ENCODE assay signal across 23 cellular contexts in genomic region chr3:31449318-31449717, GRCh38.
DNase-seq lines count a peak whose midpoint lies in the region; ATAC-seq, FAIRE-seq and TF ChIP-seq lines count a peak whose summit lies in the region.
"Had no signal": no experiment of that assay in that cellular context is flagged by ENCODE, and none has a peak within 500 bp of the region (broad histone marks: within the 10 kb centered on the region; RNA-seq: fewer than 3 reads in every experiment).

No MANE protein-coding gene starts in this region.

- peaks cover 12% of the 10 kb centered on the region for H3K36me3 Mint-ChIP-seq in T-helper 1 cell treated with Interleukin-12 subunit alpha and Interleukin-12 subunit beta and Interleukin-4 antibody, amounts not matched to agents 30 μg/mL and 1 μg/mL, for 36 hours (ENCODE audit: low read depth)
- no peaks in the 10 kb centered on the region for H3K36me3 Mint-ChIP-seq in natural killer cell treated with Interleukin-12 subunit alpha and Interleukin-12 subunit beta and Interleukin-15 and Interleukin-18, amount 100 ng/mL, for 72 hours

- H3K4me3 ChIP-seq in GM12865 (ENCODE audit: low read depth, low read length) = no peak overlapping the region
- H3K4me3 ChIP-seq in GM12878 = peak overlapping the region; percentile 42; the same call in 1 of the 2 replicates
- H3K4me3 ChIP-seq: SJSA1 had no signal

- peaks cover 9% of the 10 kb centered on the region for H3K9me3 ChIP-seq in GM12878 (replicated peaks; ENCODE audit: control insufficient read depth, insufficient read depth, low read length)
- H3K9me3 ChIP-seq: SJSA1 had no signal

- peaks cover 15% of the 10 kb centered on the region for H3K4me1 Mint-ChIP-seq in T-helper 1 cell treated with Interleukin-12 subunit alpha and Interleukin-12 subunit beta and Interleukin-4 antibody, amounts not matched to agents 30 μg/mL and 1 μg/mL, for 36 hours (ENCODE audit: low read depth)
- H3K4me1 Mint-ChIP-seq in natural killer cell treated with Interleukin-12 subunit alpha and Interleukin-12 subunit beta and Interleukin-15 and Interleukin-18, amount 100 ng/mL, for 72 hours (ENCODE audit: low read depth in 2 of 2) = peaks cover 9% of the 10 kb centered on the region in 2 donors

- peaks cover 48% of the 10 kb centered on the region for H3K9me3 Mint-ChIP-seq in T-helper 1 cell treated with Interleukin-12 subunit alpha and Interleukin-12 subunit beta and Interleukin-4 antibody, amounts not matched to agents 30 μg/mL and 1 μg/mL, for 36 hours
- H3K9me3 Mint-ChIP-seq in natural killer cell treated with Interleukin-12 subunit alpha and Interleukin-12 subunit beta and Interleukin-15 and Interleukin-18, amount 100 ng/mL, for 72 hours = no peaks in the 10 kb centered on the region

- TF ChIP-seq CTCF in GM12865 (IDR thresholded peaks at IDR 0.05; ENCODE audit: insufficient read depth, low read depth, low read length, missing control alignments) = no peak
- TF ChIP-seq CTCF in GM12878 (IDR thresholded peaks at IDR 0.05 in 2 of 3, conservative IDR thresholded peaks at IDR 0.05 in 1 of 3; ENCODE audit: control insufficient read depth in 2 of 3, extremely low read depth in 1 of 3, insufficient read depth in 1 of 3, low read depth in 3 of 3, low read length in 3 of 3) = no peak

- no TSS peak for BruUV-seq in GM12878 (replicated peaks; lab: Mats Ljungman, UMichigan)

- H3K4me1 ChIP-seq in GM12878 (ENCODE audit: control insufficient read depth, insufficient read depth, low read length) = peaks cover 28% of the 10 kb centered on the region
- H3K4me1 ChIP-seq: SJSA1 had no signal

- no peaks in the 10 kb centered on the region for H3K36me3 ChIP-seq in GM12878 (ENCODE audit: control insufficient read depth in 2 of 2, insufficient read depth in 2 of 2, low read length in 1 of 2)
- H3K36me3 ChIP-seq: SJSA1 had no signal

- FAIRE-seq in GM12878 (lab: Jason Lieb, UNC) = no peak
- FAIRE-seq: H1 had no signal

- SMC1A ChIA-PET in GM12878 (lab: Charles Lee; ENCODE audit: uncharacterized antibody, unreplicated experiment) = interaction anchor here (1.0 to 3.7 kb wide), 6 partner anchors 10 to 245 kb away, joined by 3 to 21 read pairs (median 4); no protein-coding TSS in a partner anchor

- RAD21 ChIA-PET in GM12878 (lab: Charles Lee; ENCODE audit: unreplicated experiment) = interaction anchor here (0.9 to 1.6 kb wide), 2 partner anchors 10 to 83 kb away, joined by 3 to 4 read pairs; partner anchors contain the start of gene STT3B

- CTCF ChIA-PET in GM12878 (lab: Yijun Ruan, JAX) = interaction anchor here (0.6 to 1.8 kb wide), 4 partner anchors 11 to 288 kb away, joined by 3 to 7 read pairs (median 5); no protein-coding TSS in a partner anchor

- TF ChIP-seq POLR2A in GM12878 (IDR thresholded peaks at IDR 0.05; ENCODE audit: low read depth, low read length) = no peak

- H3K9ac ChIP-seq in GM12878 (ENCODE audit: control insufficient read depth, insufficient read depth, low read length) = no peak overlapping the region

- peak overlapping the region; percentile 18 for H3K4me3 Mint-ChIP-seq in T-helper 1 cell treated with Interleukin-12 subunit alpha and Interleukin-12 subunit beta and Interleukin-4 antibody, amounts not matched to agents 30 μg/mL and 1 μg/mL, for 36 hours
- no peak overlapping the region for H3K4me3 Mint-ChIP-seq in natural killer cell treated with Interleukin-12 subunit alpha and Interleukin-12 subunit beta and Interleukin-15 and Interleukin-18, amount 100 ng/mL, for 72 hours
- H3K4me3 Mint-ChIP-seq: CD8-positive, alpha-beta T cell had no signal

- POLR2A ChIA-PET in GM12878 (lab: Charles Lee) = interaction anchor here (1.7 kb wide), 1 partner anchor 10 kb away, joined by 6 read pairs; no protein-coding TSS in a partner anchor

- intact Hi-C loops in GM12878 (cut with micrococcal nuclease; ENCODE audit: unreplicated experiment) = loop anchor here (2.0 to 10.0 kb wide), 4 partner anchors 83 to 675 kb away; partner anchors contain the start of gene STT3B

- no peaks in the 10 kb centered on the region for H3K27me3 ChIP-seq in GM12878 (replicated peaks in 1 of 2; ENCODE audit: control insufficient read depth in 2 of 2, insufficient read depth in 2 of 2, low read length in 1 of 2)
- H3K27me3 ChIP-seq: SJSA1 had no signal

- peak overlapping the region; percentile 79; the same call in 1 of the 2 replicates for H3K27ac ChIP-seq in GM12878 (ENCODE audit: control insufficient read depth, insufficient read depth)
- H3K27ac ChIP-seq: 22Rv1, SJSA1 had no signal

- H3K79me2 ChIP-seq in GM12878 (ENCODE audit: control insufficient read depth, insufficient read depth, low read length) = no peaks in the 10 kb centered on the region

- H2AFZ ChIP-seq in GM12878 (ENCODE audit: control insufficient read depth, low read depth, low read length) = no peak overlapping the region

- no peak for TF ChIP-seq RAD21 in GM12878 (IDR thresholded peaks at IDR 0.05; ENCODE audit: insufficient read depth, low read depth, low read length)

- no peak for TF ChIP-seq EP300 in GM12878 (IDR thresholded peaks at IDR 0.05; ENCODE audit: borderline replicate concordance in 1 of 2, control insufficient read depth in 1 of 2, low read depth in 2 of 2, low read length in 2 of 2)

- ATAC-seq in HG03432 (IDR thresholded peaks at IDR 0.05; ENCODE audit: unreplicated experiment) (peak; percentile 63), GM12878 (peak; percentile 53; the same call in 2 of the 3 replicates), GM21786 (IDR thresholded peaks at IDR 0.05; ENCODE audit: unreplicated experiment) (no peak), HG02840 (IDR thresholded peaks at IDR 0.05; ENCODE audit: low FRiP score, unreplicated experiment) (no peak)
- no peak for ATAC-seq in natural killer cell treated with Interleukin-12 subunit alpha and Interleukin-12 subunit beta and Interleukin-15 and Interleukin-18, amount 100 ng/mL, for 72 hours
- ATAC-seq: CD8-positive, alpha-beta T cell; Right ventricle myocardium inferior had no signal

- in situ Hi-C loops in GM12878 (cut with MboI) = no loop called here

- peaks cover 4% of the 10 kb centered on the region for H3K27me3 Mint-ChIP-seq in T-helper 1 cell treated with Interleukin-12 subunit alpha and Interleukin-12 subunit beta and Interleukin-4 antibody, amounts not matched to agents 30 μg/mL and 1 μg/mL, for 36 hours (ENCODE audit: low read depth)
- peaks cover 0 to 5% of the 10 kb centered on the region in 2 donors for H3K27me3 Mint-ChIP-seq in natural killer cell treated with Interleukin-12 subunit alpha and Interleukin-12 subunit beta and Interleukin-15 and Interleukin-18, amount 100 ng/mL, for 72 hours

- no peak overlapping the region for H3K27ac Mint-ChIP-seq in T-helper 1 cell treated with Interleukin-12 subunit alpha and Interleukin-12 subunit beta and Interleukin-4 antibody, amounts not matched to agents 30 μg/mL and 1 μg/mL, for 36 hours
- H3K27ac Mint-ChIP-seq in natural killer cell treated with Interleukin-12 subunit alpha and Interleukin-12 subunit beta and Interleukin-15 and Interleukin-18, amount 100 ng/mL, for 72 hours = no peak overlapping the region
- H3K27ac Mint-ChIP-seq: CD8-positive, alpha-beta T cell; IgD-negative memory B cell had no signal

- DNase-seq in T-helper 1 cell = no peak
- peak; percentile 32 for DNase-seq in GM12865 (ENCODE audit: low read depth)
- DNase-seq in GM12878 (ENCODE audit: low read depth, low spot score) = no peak
- DNase-seq in natural killer cell treated with Interleukin-12 subunit alpha and Interleukin-12 subunit beta and Interleukin-15 and Interleukin-18, amount 100 ng/mL, for 72 hours (ENCODE audit: low spot score) = no peak
- DNase-seq: ACHN; C1 segment of cervical spinal cord; CD8-positive, alpha-beta T cell; DND-41; Karpas-422; NCI-H1694; NCI-H2081 treated with DMSO at 0.1 percent for 48 hours; NCI-H2171 treated with DMSO at 0.1 percent for 48 hours; NCI-H446; NCI-H526 treated with DMSO at 0.1 percent for 48 hours had no signal

- H3K4me2 ChIP-seq in GM12878 (ENCODE audit: control insufficient read depth, insufficient read depth) = peak overlapping the region; percentile 82; the same call in 1 of the 2 replicates

- 0% methylated on average over 1 of the region's 1 CpG for WGBS in GM12878 (ENCODE audit: insufficient coverage, insufficient replicate concordance, low lambda C conversion rate, missing lambda C conversion rate)

- H4K20me1 ChIP-seq in GM12878 (ENCODE audit: control insufficient read depth, insufficient read depth) = no peaks in the 10 kb centered on the region

TF ChIP-seq in GM12878, 131 proteins besides CTCF, POLR2A, EP300 and RAD21 (continues in another document):
- TF ChIP-seq ZNF384 (IDR thresholded peaks at IDR 0.05; ENCODE audit: borderline replicate concordance, low read depth, low read length) (peak; percentile 21; the same call in 1 of the 2 replicates), RAD51 (IDR thresholded peaks at IDR 0.05) (no peak), WRNIP1 (IDR thresholded peaks at IDR 0.05; ENCODE audit: borderline replicate concordance, low read depth, low read length) (no peak), BCL11A (IDR thresholded peaks at IDR 0.05; ENCODE audit: low read depth, low read length) (no peak), CREB1 (IDR thresholded peaks at IDR 0.05; ENCODE audit: low read depth) (no peak), TCF7 (IDR thresholded peaks at IDR 0.05; ENCODE audit: borderline replicate concordance) (peak; percentile 53; the same call in 1 of the 2 replicates), CHD1 (IDR thresholded peaks at IDR 0.05; ENCODE audit: low read depth, low read length) (no peak), RUNX3 (IDR thresholded peaks at IDR 0.05; ENCODE audit: low read length) (no peak), SREBF2 (IDR thresholded peaks at IDR 0.05; ENCODE audit: low read length) (no peak), JUNB (IDR thresholded peaks at IDR 0.05) (peak; percentile 20; the same call in 1 of the 2 replicates), MTA3 (IDR thresholded peaks at IDR 0.05; ENCODE audit: borderline replicate concordance, low read length) (0 out of 2 replicates have a peak, but pooled peaks have one; percentile 12), RELB (IDR thresholded peaks at IDR 0.05; ENCODE audit: low read depth) (0 out of 2 replicates have a peak, but pooled peaks have one; percentile 10), FOXM1 (IDR thresholded peaks at IDR 0.05; ENCODE audit: low read depth, low read length) (0 out of 2 replicates have a peak, but pooled peaks have one; percentile 20)

Comparison
In these comparisons a context has a peak if more than half of its experiments do, and no peak if none do; other contexts are left out.
1. ATAC-seq: peak in HG03432 (single experiment) and GM12878 (single experiment); none in GM21786 (single experiment), HG02840 (single experiment) and natural killer cell treated with Interleukin-12 subunit alpha and Interleukin-12 subunit beta and Interleukin-15 and Interleukin-18, amount 100 ng/mL, for 72 hours (0 of 2).